In genomic region chr5:172436874-172437369, GRCh38 we compare ENCODE assay signal across 16 cellular contexts. TPM values are rescaled to one million over a fixed set of nuclear protein-coding genes. Genes with fewer than 3 reads are reported as not detected.
A peak's percentile ranks its signal among the peaks of the same experiment; 100 is the strongest.
DNase-seq lines count a peak whose midpoint lies in the region; ATAC-seq, FAIRE-seq and TF ChIP-seq lines count a peak whose summit lies in the region.
"Had no signal": no experiment of that assay in that cellular context is flagged by ENCODE, and none has a peak within 500 bp of the region (broad histone marks: within the 10 kb centered on the region; RNA-seq: fewer than 3 reads in every experiment).

No MANE protein-coding gene starts in this region.

- peak; percentile 3 for ATAC-seq in Right ventricle myocardium inferior
- ATAC-seq in heart left ventricle: no peak
- ATAC-seq: Panc1 had no signal

- DNase-seq in Right ventricle myocardium inferior (ENCODE audit: missing footprints): no peak
- DNase-seq in cardiac septum (ENCODE audit: low spot score): no peak
- DNase-seq in heart left ventricle: no peak
- DNase-seq in pons (ENCODE audit: low spot score): peak; percentile 45
- DNase-seq in uterus: no peak
- DNase-seq in tibial artery: no peak
- DNase-seq in iPS-NIHi7 (ENCODE audit: extremely low spot score): no peak
- DNase-seq in frontal cortex (ENCODE audit: low spot score in 2 of 2): no peak
- DNase-seq: activated B cell treated with CpG ODN at 0.5 μM for 24 hours; activated effector memory CD4-positive, alpha-beta T cell treated with Interleukin-2 at 50 U/mL for 16 hours; stimulated activated CD4-positive, alpha-beta T cell treated with anti-CD3 and anti-CD28 coated beads, Interleukin-4, amount 100 ng/mL, for 1 hour had no signal

- H3K4me1 ChIP-seq in heart left ventricle (peaks cover 4 to 35% (median 17%) of the 10 kb centered on the region in 12 donors), uterus (peaks cover 6 to 16% of the 10 kb centered on the region in 2 donors), tibial artery (peaks cover 0 to 22% (median 19%) of the 10 kb centered on the region in 4 donors)

- H3K9me3 ChIP-seq in heart left ventricle: no peaks in the 10 kb centered on the region
- no peaks in the 10 kb centered on the region for H3K9me3 ChIP-seq in uterus
- H3K9me3 ChIP-seq in tibial artery: no peaks in the 10 kb centered on the region
- H3K9me3 ChIP-seq: ascending aorta had no signal

- no peaks in the 10 kb centered on the region for H3K27me3 ChIP-seq in heart left ventricle
- no peaks in the 10 kb centered on the region for H3K27me3 ChIP-seq in uterus
- no peaks in the 10 kb centered on the region for H3K27me3 ChIP-seq in tibial artery
- H3K27me3 ChIP-seq: ascending aorta had no signal

- WGBS in heart left ventricle, 4 donors: 83 to 90% (median 87%) methylated on average over 9 of the region's 9 CpGs

- no peaks in the 10 kb centered on the region for H3K36me3 ChIP-seq in heart left ventricle
- H3K36me3 ChIP-seq in uterus: no peaks in the 10 kb centered on the region
- H3K36me3 ChIP-seq in tibial artery: peaks cover 0 to 5% (median 3%) of the 10 kb centered on the region in 3 donors

- intact Hi-C loops in Right ventricle myocardium inferior (cut with DNase I): no loop called here
- intact Hi-C loops in cardiac septum (cut with DNase I): no loop called here
- intact Hi-C loops in heart left ventricle (cut with DNase I): no loop called here
- intact Hi-C loops in uterus (cut with DNase I; ENCODE audit: low total_unique reads): no loop called here
- intact Hi-C loops in tibial artery (cut with DNase I; ENCODE audit: low total_unique reads): no loop called here

- H3K27ac ChIP-seq in heart left ventricle: peak overlapping the region in 9 of 12 donors; percentile 0 to 74 (median 53)
- peak overlapping the region; percentile 53 to 95 for H3K27ac ChIP-seq in uterus
- peak overlapping the region in 1 of 2 donors; percentile 28 for H3K27ac ChIP-seq in tibial artery

- no peak for TF ChIP-seq POLR2A in heart left ventricle (IDR thresholded peaks at IDR 0.05)
- no peak for TF ChIP-seq POLR2A in uterus (IDR thresholded peaks at IDR 0.05)

- FAIRE-seq in frontal cortex (lab: Jason Lieb, UNC): no peak
- FAIRE-seq: H1, HTR-8/SVneo had no signal

- H3K4me3 ChIP-seq in heart left ventricle: no peak overlapping the region
- H3K4me3 ChIP-seq in uterus: no peak overlapping the region
- H3K4me3 ChIP-seq in tibial artery: no peak overlapping the region
- H3K4me3 ChIP-seq: ascending aorta, lung had no signal

- no peak for TF ChIP-seq CTCF in heart left ventricle (IDR thresholded peaks at IDR 0.05)
- no peak for TF ChIP-seq CTCF in uterus (IDR thresholded peaks at IDR 0.05)
- TF ChIP-seq CTCF in tibial artery (IDR thresholded peaks at IDR 0.05): no peak

RNA-seq across cellular contexts. Expression of gene SH3PXD2B, which starts 17.4 kb away (rescaled TPM):
- 5.4 TPM for total RNA-seq in Right ventricle myocardium inferior
- 5.1 TPM for total RNA-seq in cardiac septum
- 10 to 100 TPM in 2 of 9 donors, 1 to 10 TPM in 7; 3.3 to 22.7 (median 8.4) TPM for total RNA-seq in heart left ventricle
- 1 to 10 TPM; 1.1 to 6.9 TPM for polyA plus RNA-seq in heart left ventricle
- 10 to 100 TPM; 26.1 to 82.6 (median 31.0) TPM for total RNA-seq in uterus
- 13.0 TPM for total RNA-seq in frontal cortex
